2 cellular contexts compared by ENCODE assay signal in genomic region chr11:64827451-64827839, GRCh38.
A peak's percentile ranks its signal among the peaks of the same experiment; 100 is the strongest.
TF ChIP-seq lines count a peak whose summit lies in the region.

No MANE protein-coding gene starts in this region.

TF ChIP-seq in K562, 482 proteins besides CTCF, POLR2A, EP300 and RAD21:
- 0 out of 2 replicates have a peak, but pooled peaks have one; percentile 21 for TF ChIP-seq ZNF282 (CRISPR knock-in tag; IDR thresholded peaks at IDR 0.05)
- TF ChIP-seq POLR2G (IDR thresholded peaks at IDR 0.05; ENCODE audit: low read depth, low read length), result peak; percentile 35; the same call in 1 of the 2 replicates
- TF ChIP-seq EP400 (IDR thresholded peaks at IDR 0.05), result no peak

TF ChIP-seq in SK-N-SH, 30 proteins besides CTCF, POLR2A, EP300 and RAD21:
- TF ChIP-seq TCF12 (IDR thresholded peaks at IDR 0.05), result no peak
- no peak for TF ChIP-seq MEF2A (IDR thresholded peaks at IDR 0.05; ENCODE audit: borderline replicate concordance, low read depth)
- TF ChIP-seq TEAD4 (IDR thresholded peaks at IDR 0.05; ENCODE audit: borderline replicate concordance, insufficient read depth), result no peak
- no peak for TF ChIP-seq SMC3 (IDR thresholded peaks at IDR 0.05; ENCODE audit: low read depth, low read length)
- TF ChIP-seq GATA2 (CRISPR knock-in tag; IDR thresholded peaks at IDR 0.05), result no peak
- no peak for TF ChIP-seq USF2 (IDR thresholded peaks at IDR 0.05; ENCODE audit: borderline replicate concordance, low read depth, low read length)
- TF ChIP-seq MAX (IDR thresholded peaks at IDR 0.05; ENCODE audit: low read depth), result no peak
- TF ChIP-seq EZH2phosphoT487 (IDR thresholded peaks at IDR 0.05; ENCODE audit: borderline replicate concordance, low read depth), result no peak
- TF ChIP-seq TAF1 (IDR thresholded peaks at IDR 0.05; ENCODE audit: borderline replicate concordance, low read depth, low read length), result no peak
- no peak for TF ChIP-seq REST (IDR thresholded peaks at IDR 0.05; ENCODE audit: low read depth, low read length)
- TF ChIP-seq USF1 (IDR thresholded peaks at IDR 0.05; ENCODE audit: borderline replicate concordance, low read depth), result no peak
- no peak for TF ChIP-seq FOSL2 (IDR thresholded peaks at IDR 0.05; ENCODE audit: borderline replicate concordance, low read depth)
- TF ChIP-seq RFX5 (IDR thresholded peaks at IDR 0.05; ENCODE audit: low read length), result no peak
